Comparison of ENCODE assay signal across 18 cellular contexts in the genomic region with DNA sequence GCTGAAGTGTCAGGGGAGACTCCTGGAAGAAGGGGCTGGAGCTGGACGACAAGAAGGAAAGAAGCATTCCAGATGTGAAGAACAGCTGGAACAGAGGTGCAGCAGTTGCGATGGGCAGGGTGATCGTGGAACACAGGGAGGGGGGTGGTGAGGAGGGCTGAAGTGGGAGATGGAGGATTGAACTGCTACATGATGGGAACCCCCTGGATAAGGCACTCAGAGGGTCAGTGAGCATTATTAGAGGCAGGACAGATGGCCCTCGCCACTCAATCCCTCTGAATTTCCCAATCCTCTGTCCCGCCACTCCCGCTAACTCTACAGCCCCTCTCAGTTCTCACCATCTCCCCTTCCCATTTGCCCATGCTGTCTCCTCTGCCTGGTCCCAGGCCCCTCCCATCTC. TPM values are rescaled to one million over a fixed set of nuclear protein-coding genes. Genes with fewer than 3 reads are reported as not detected.
A peak's percentile ranks its signal among the peaks of the same experiment; 100 is the strongest.
DNase-seq lines count a peak whose midpoint lies in the region; ATAC-seq and TF ChIP-seq lines count a peak whose summit lies in the region.
"Had no signal": no experiment of that assay in that cellular context is flagged by ENCODE, and none has a peak within 500 bp of the region (broad histone marks: within the 10 kb centered on the region; RNA-seq: fewer than 3 reads in every experiment).

No MANE protein-coding gene starts in this region.

- H3K4me3 ChIP-seq in AG04450 (ENCODE audit: low read depth, low read length) = no peak overlapping the region
- no peak overlapping the region for H3K4me3 ChIP-seq in spleen
- H3K4me3 ChIP-seq: lung, transverse colon had no signal

- peaks cover 0 to 31% (median 26%) of the 10 kb centered on the region in 6 donors for H3K36me3 ChIP-seq in spleen

- H3K27me3 ChIP-seq in AG04450 (ENCODE audit: control insufficient read depth, insufficient read depth, low read length) = no peaks in the 10 kb centered on the region
- H3K27me3 ChIP-seq in spleen (replicated peaks in 1 of 7) = peaks cover 0 to under 1% (median 0%) of the 10 kb centered on the region in 7 donors
- H3K27me3 ChIP-seq: transverse colon had no signal

- peaks cover 5 to 52% (median 23%) of the 10 kb centered on the region in 6 donors for H3K4me1 ChIP-seq in spleen

- WGBS in spleen, 5 donors = 85 to 91% (median 88%) methylated on average over 6 of the region's 6 CpGs

- DNase-seq in AG04450 (ENCODE audit: low read depth, low spot score) (no peak), NCI-H524 (lab: John Stamatoyannopoulos, UW) (peak; percentile 55 to 70), fibroblast of gingiva (ENCODE audit: low read depth) (peak; percentile 17), spleen (no peak), LoVo (ENCODE audit: low spot score) (no peak), NCI-H2227 (lab: John Stamatoyannopoulos, UW; ENCODE audit: unreplicated experiment) (no peak)
- DNase-seq: activated CD4-positive, alpha-beta T cell treated with anti-CD3 and anti-CD28 coated beads, Interleukin-2, amount 50 U/mL, for 48 hours; activated gamma-delta T cell; activated T-cell treated with anti-CD3 and anti-CD28 coated beads for 4 hours; dermis blood vessel endothelial cell; NCI-H1048; NCI-H1930; NK-92 treated with Interleukin-12 subunit alpha and Interleukin-12 subunit beta, amount 100 ng/mL, for 24 hours; posterior cingulate gyrus had no signal

- CTCF ChIA-PET in AG04450 (lab: Charles Lee) = interaction anchor here (0.6 to 5.8 kb wide), 9 partner anchors 9 to 131 kb away, joined by 3 to 53 read pairs (median 4); no protein-coding TSS in a partner anchor

- intact Hi-C loops in spleen (cut with DNase I; ENCODE audit: low total_unique reads) = no loop called here

- ATAC-seq in HG03439 (IDR thresholded peaks at IDR 0.05; ENCODE audit: unreplicated experiment) (no peak), HG03175 (IDR thresholded peaks at IDR 0.05; ENCODE audit: unreplicated experiment) (no peak)

- TF ChIP-seq CTCF in AG04450 (IDR thresholded peaks at IDR 0.05; ENCODE audit: low read depth, low read length) (no peak), spleen (IDR thresholded peaks at IDR 0.05 in 8 of 11, conservative IDR thresholded peaks at IDR 0.05 in 3 of 11) (no peak)

- H3K27ac ChIP-seq in AG04450 (ENCODE audit: low read depth, low read length) = peak overlapping the region; percentile 25
- peak overlapping the region in 6 of 8 donors; percentile 4 to 59 (median 52) for H3K27ac ChIP-seq in spleen

- no peaks in the 10 kb centered on the region for H3K9me3 ChIP-seq in AG04450 (ENCODE audit: control insufficient read depth, insufficient read depth, low read length)
- no peaks in the 10 kb centered on the region for H3K9me3 ChIP-seq in spleen
- H3K9me3 ChIP-seq: transverse colon had no signal

- POLR2A ChIA-PET in AG04450 (lab: Yijun Ruan, JAX) = interaction anchor here (0.7 to 9.3 kb wide), 8 partner anchors 11 to 70 kb away, joined by 3 to 85 read pairs (median 7); partner anchors contain the start of gene SERPINH1

- no peak for TF ChIP-seq POLR2A in spleen (IDR thresholded peaks at IDR 0.05)

RNA-seq across cellular contexts. Expression of gene SERPINH1, which starts 14.0 kb away (rescaled TPM):
- polyA plus RNA-seq in AG04450 (2011; rRNA removed) (881 and 1,147 TPM in 2 replicates), spleen (10 to 100 TPM; 19.0 to 39.1 (median 33.0) TPM)
- 437 and 536 TPM in 2 replicates for polyA minus RNA-seq in AG04450 (2011; rRNA and poly(A)+ RNA removed)
- total RNA-seq in spleen = 100 to 1,000 TPM in 2 of 7 donors, 10 to 100 TPM in 5; 54.9 to 145 (median 87.5) TPM

RNA-seq across cellular contexts. Expression of gene GDPD5, which starts 50.3 kb away (rescaled TPM):
- 1.4 and 1.9 TPM in 2 replicates for polyA plus RNA-seq in AG04450 (2011; rRNA removed)
- polyA minus RNA-seq in AG04450 (2011; rRNA and poly(A)+ RNA removed) = 3.3 and 4.4 TPM in 2 replicates
- 100 to 1,000 TPM in 6 of 7 donors, 10 to 100 TPM in 1; 97.0 to 273 (median 144) TPM for total RNA-seq in spleen
- polyA plus RNA-seq in spleen = 100 to 1,000 TPM in 2 of 3 donors, 10 to 100 TPM in 1; 44.6 to 248 (median 147) TPM

Comparison
In these comparisons a context has a peak if more than half of its experiments do, and no peak if none do; other contexts are left out.
1. DNase-seq: peak in NCI-H524 (2 of 2) and fibroblast of gingiva (single experiment); none in AG04450 (single experiment), spleen (single experiment), LoVo (single experiment) and NCI-H2227 (single experiment).
2. RNA of gene SERPINH1, which starts 14.0 kb away (polyA plus RNA-seq): 881 to 1,147 TPM in AG04450; 19.0 to 39.1 TPM in spleen; every median in the first group is over 10 times any median in the second.
3. RNA of gene GDPD5, which starts 50.3 kb away (polyA plus RNA-seq): 44.6 to 248 TPM in spleen; 1.4 to 1.9 TPM in AG04450; every median in the first group is over 10 times any median in the second.